8 cellular contexts compared by ENCODE assay signal in the genomic region with DNA sequence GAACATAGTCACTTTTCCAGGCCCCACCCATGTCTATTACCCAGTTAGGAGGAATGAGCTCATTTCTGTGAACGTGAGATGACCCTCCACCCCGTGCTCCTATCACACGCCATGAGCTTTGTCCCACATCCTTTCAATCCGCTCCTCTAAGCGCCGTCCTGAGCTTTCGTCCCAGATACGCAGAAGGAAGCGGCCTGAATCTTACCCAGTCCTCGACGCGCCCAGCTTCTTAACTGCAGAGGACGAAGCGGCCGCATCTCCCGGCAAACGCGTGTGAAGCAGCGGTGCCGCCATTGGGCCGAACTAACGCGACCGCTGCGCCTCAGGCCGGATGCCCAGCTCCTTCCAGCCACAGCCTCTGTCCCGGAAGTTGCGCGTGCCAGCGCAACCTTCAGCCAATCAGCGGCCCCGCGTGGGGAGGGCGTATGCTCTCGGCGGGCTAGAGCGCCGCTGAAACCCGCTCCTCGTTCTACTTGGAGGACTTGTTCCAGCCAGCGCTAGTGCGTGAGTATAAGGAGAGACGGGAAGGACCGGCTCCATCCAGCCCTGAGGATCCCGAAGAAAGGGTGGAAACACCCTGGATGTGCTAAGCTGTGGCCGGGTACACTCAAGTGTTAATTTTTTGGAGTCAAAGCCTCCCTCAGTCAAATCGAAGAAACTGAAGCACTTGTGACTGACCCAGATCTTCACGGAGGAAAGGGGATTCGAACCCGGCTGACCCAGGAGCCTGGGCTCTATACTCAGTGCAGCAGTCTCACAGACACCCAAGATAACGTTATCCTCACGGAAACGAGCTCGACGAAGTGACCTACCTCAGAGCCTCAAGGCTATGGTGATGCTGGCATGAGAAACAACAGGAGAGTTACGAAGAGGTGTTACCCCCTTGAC. TPM values are rescaled to one million over a fixed set of nuclear protein-coding genes. Genes with fewer than 3 reads are reported as not detected.
DNase-seq lines count a peak whose midpoint lies in the region; ATAC-seq and TF ChIP-seq lines count a peak whose summit lies in the region.
"Not testable (repeated sequence)": the region's sequence is repeated elsewhere in the genome, so short reads cannot be mapped to it uniquely, and the experiment has no call there.

A gene with protein sequence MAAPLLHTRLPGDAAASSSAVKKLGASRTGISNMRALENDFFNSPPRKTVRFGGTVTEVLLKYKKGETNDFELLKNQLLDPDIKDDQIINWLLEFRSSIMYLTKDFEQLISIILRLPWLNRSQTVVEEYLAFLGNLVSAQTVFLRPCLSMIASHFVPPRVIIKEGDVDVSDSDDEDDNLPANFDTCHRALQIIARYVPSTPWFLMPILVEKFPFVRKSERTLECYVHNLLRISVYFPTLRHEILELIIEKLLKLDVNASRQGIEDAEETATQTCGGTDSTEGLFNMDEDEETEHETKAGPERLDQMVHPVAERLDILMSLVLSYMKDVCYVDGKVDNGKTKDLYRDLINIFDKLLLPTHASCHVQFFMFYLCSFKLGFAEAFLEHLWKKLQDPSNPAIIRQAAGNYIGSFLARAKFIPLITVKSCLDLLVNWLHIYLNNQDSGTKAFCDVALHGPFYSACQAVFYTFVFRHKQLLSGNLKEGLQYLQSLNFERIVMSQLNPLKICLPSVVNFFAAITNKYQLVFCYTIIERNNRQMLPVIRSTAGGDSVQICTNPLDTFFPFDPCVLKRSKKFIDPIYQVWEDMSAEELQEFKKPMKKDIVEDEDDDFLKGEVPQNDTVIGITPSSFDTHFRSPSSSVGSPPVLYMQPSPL (minus strand): TSS at position 333 of the 888 bp plus-strand sequence. CDS start 39 bp downstream, at position 294.

- in situ Hi-C loops in GM18951 (cut with MboI; ENCODE audit: low sequenced_read_pairs, unreplicated experiment): not testable (repeated sequence)

- peak within 1 kb of the TSS; percentile 98 for H3K4me3 Mint-ChIP-seq in WTC11

- not testable (repeated sequence) for TF ChIP-seq CTCF in WTC11 (IDR thresholded peaks at IDR 0.05); cardiac fibroblast (IDR thresholded peaks at IDR 0.05; ENCODE audit: low read depth, low read length)

- CTCF ChIA-PET in WTC11 (lab: Charles Lee): interaction anchor here (1.2 kb wide), 1 partner anchor 126 kb away, joined by 3 read pairs; no protein-coding TSS in a partner anchor

- peak within 1 kb of the TSS; percentile 58 to 67 for H3K4me3 ChIP-seq in cardiac fibroblast (replicated peaks in 1 of 2; ENCODE audit: low read depth in 2 of 2, low read length in 2 of 2)

- peak; percentile 99 for ATAC-seq in HG03175 (IDR thresholded peaks at IDR 0.05; ENCODE audit: unreplicated experiment)
- peak; percentile 99 for ATAC-seq in WTC11

- peak; percentile 88 for DNase-seq in AG08395 (ENCODE audit: low spot score)
- DNase-seq in NCI-H2227 treated with DMSO at 0.1 percent for 48 hours (lab: John Stamatoyannopoulos, UW): peak; percentile 90
- peak; percentile 93 for DNase-seq in WTC11 (ENCODE audit: low spot score)
- DNase-seq in cardiac fibroblast (ENCODE audit: low read depth in 2 of 2): peak; percentile 93 to 95
- DNase-seq in iPS-NIHi7 (ENCODE audit: extremely low spot score): peak; percentile 91
- DNase-seq in smooth muscle cell of the brain vasculature (ENCODE audit: low read depth, low spot score): peak; percentile 76

- peak; percentile 86 for TF ChIP-seq POLR2A in GM18951 (IDR thresholded peaks at IDR 0.05; ENCODE audit: extremely low read depth, insufficient read depth, insufficient read length)

- not testable (repeated sequence) for H3K9me3 Mint-ChIP-seq in WTC11

- peaks cover 21% of the 10 kb centered on the region for H3K36me3 Mint-ChIP-seq in WTC11

- POLR2A ChIA-PET in WTC11 (lab: Charles Lee): not testable (repeated sequence)

- H3K27me3 Mint-ChIP-seq in WTC11 (ENCODE audit: low read depth): not testable (repeated sequence)

- H3K27ac Mint-ChIP-seq in WTC11: peak within 1 kb of the TSS; percentile 99

- not testable (repeated sequence) for H3K4me1 Mint-ChIP-seq in WTC11

TF ChIP-seq in WTC11, 78 proteins besides CTCF, POLR2A, EP300 and RAD21 (continues in another document):
- TF ChIP-seq ETV6 (CRISPR knock-in tag; IDR thresholded peaks at IDR 0.05) (peak; percentile 84; the same call in 1 of the 2 replicates), MYBL2 (CRISPR knock-in tag; IDR thresholded peaks at IDR 0.05) (peak; percentile 83), RELA (CRISPR knock-in tag; IDR thresholded peaks at IDR 0.05; ENCODE audit: borderline replicate concordance) (0 out of 2 replicates have a peak, but pooled peaks have one; percentile 37), JUN (CRISPR knock-in tag; IDR thresholded peaks at IDR 0.05) (0 out of 2 replicates have a peak, but pooled peaks have one; percentile 12), GABPB1 (CRISPR knock-in tag; IDR thresholded peaks at IDR 0.05) (peak; percentile 97), NFYB (CRISPR knock-in tag; conservative IDR thresholded peaks at IDR 0.05; ENCODE audit: low read depth) (peak; percentile 87), TEAD1 (CRISPR knock-in tag; IDR thresholded peaks at IDR 0.05) (peak; percentile 82)
- TF ChIP-seq, protein P1, sequence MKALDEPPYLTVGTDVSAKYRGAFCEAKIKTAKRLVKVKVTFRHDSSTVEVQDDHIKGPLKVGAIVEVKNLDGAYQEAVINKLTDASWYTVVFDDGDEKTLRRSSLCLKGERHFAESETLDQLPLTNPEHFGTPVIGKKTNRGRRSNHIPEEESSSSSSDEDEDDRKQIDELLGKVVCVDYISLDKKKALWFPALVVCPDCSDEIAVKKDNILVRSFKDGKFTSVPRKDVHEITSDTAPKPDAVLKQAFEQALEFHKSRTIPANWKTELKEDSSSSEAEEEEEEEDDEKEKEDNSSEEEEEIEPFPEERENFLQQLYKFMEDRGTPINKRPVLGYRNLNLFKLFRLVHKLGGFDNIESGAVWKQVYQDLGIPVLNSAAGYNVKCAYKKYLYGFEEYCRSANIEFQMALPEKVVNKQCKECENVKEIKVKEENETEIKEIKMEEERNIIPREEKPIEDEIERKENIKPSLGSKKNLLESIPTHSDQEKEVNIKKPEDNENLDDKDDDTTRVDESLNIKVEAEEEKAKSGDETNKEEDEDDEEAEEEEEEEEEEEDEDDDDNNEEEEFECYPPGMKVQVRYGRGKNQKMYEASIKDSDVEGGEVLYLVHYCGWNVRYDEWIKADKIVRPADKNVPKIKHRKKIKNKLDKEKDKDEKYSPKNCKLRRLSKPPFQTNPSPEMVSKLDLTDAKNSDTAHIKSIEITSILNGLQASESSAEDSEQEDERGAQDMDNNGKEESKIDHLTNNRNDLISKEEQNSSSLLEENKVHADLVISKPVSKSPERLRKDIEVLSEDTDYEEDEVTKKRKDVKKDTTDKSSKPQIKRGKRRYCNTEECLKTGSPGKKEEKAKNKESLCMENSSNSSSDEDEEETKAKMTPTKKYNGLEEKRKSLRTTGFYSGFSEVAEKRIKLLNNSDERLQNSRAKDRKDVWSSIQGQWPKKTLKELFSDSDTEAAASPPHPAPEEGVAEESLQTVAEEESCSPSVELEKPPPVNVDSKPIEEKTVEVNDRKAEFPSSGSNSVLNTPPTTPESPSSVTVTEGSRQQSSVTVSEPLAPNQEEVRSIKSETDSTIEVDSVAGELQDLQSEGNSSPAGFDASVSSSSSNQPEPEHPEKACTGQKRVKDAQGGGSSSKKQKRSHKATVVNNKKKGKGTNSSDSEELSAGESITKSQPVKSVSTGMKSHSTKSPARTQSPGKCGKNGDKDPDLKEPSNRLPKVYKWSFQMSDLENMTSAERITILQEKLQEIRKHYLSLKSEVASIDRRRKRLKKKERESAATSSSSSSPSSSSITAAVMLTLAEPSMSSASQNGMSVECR (CRISPR knock-in tag; IDR thresholded peaks at IDR 0.05; ENCODE audit: borderline replicate concordance): peak; percentile 67; the same call in 1 of the 2 replicates
- TF ChIP-seq, protein P2, sequence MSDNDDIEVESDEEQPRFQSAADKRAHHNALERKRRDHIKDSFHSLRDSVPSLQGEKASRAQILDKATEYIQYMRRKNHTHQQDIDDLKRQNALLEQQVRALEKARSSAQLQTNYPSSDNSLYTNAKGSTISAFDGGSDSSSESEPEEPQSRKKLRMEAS (CRISPR knock-in tag; IDR thresholded peaks at IDR 0.05): peak; percentile 92
- TF ChIP-seq, protein P3, sequence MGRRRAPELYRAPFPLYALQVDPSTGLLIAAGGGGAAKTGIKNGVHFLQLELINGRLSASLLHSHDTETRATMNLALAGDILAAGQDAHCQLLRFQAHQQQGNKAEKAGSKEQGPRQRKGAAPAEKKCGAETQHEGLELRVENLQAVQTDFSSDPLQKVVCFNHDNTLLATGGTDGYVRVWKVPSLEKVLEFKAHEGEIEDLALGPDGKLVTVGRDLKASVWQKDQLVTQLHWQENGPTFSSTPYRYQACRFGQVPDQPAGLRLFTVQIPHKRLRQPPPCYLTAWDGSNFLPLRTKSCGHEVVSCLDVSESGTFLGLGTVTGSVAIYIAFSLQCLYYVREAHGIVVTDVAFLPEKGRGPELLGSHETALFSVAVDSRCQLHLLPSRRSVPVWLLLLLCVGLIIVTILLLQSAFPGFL (CRISPR knock-in tag; IDR thresholded peaks at IDR 0.05; ENCODE audit: borderline replicate concordance): peak; percentile 66; the same call in 1 of the 2 replicates
- TF ChIP-seq, protein P4, sequence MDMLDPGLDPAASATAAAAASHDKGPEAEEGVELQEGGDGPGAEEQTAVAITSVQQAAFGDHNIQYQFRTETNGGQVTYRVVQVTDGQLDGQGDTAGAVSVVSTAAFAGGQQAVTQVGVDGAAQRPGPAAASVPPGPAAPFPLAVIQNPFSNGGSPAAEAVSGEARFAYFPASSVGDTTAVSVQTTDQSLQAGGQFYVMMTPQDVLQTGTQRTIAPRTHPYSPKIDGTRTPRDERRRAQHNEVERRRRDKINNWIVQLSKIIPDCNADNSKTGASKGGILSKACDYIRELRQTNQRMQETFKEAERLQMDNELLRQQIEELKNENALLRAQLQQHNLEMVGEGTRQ (CRISPR knock-in tag; IDR thresholded peaks at IDR 0.05): peak; percentile 48
- TF ChIP-seq, protein P5, sequence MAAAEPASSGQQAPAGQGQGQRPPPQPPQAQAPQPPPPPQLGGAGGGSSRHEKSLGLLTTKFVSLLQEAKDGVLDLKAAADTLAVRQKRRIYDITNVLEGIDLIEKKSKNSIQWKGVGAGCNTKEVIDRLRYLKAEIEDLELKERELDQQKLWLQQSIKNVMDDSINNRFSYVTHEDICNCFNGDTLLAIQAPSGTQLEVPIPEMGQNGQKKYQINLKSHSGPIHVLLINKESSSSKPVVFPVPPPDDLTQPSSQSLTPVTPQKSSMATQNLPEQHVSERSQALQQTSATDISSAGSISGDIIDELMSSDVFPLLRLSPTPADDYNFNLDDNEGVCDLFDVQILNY (CRISPR knock-in tag; IDR thresholded peaks at IDR 0.05): peak; percentile 63; the same call in 1 of the 2 replicates

RNA-seq across cellular contexts. Expression of the gene that starts here (rescaled TPM):
- total RNA-seq in WTC11 (2021): 24.9 to 26.7 TPM (median 25.6 TPM) in 3 replicates

Comparison
In these comparisons a context has a peak if more than half of its experiments do, and no peak if none do; other contexts are left out.
1. Peak in every context shown above with its lines: DNase-seq, ATAC-seq and H3K4me3 ChIP-seq.